ENCODE assay signal across 1 cellular context in the genomic region with DNA sequence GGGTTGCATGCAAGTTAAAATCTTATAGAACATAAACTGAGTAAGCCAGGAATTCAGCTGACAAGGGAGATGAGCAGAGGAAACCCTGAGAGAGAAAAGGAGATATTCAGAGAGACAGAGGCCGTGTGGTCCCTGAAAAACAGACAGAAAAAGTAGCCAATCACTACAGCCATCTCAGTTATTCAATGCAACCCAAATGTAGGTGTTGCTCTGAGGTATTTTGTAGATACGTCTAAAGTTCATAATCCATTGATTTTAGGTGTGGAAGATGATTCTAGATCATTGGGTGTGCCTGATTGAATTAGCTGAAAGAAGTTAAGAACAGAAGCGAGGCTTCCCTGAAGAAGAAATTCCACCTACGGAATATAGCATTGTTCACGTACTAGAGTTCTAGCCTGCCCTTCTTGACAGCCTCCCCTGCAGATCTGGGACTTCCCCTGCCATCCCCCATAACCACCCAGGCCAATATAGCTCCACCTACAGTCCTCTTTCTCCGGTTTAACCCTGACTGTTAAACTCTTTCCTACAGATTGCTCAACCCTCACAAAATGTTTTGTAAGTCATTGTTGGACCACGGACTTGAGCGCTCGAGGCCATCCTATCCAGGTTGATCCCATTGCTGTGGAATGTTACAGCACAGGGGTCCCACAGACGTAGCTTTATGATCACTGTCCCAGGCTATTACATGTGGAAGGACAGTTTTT.
TF ChIP-seq lines count a peak whose summit lies in the region.

No MANE protein-coding gene starts in this region.

TF ChIP-seq in H1, 55 proteins besides CTCF, POLR2A, EP300 and RAD21:
- TF ChIP-seq KDM5A (IDR thresholded peaks at IDR 0.05; ENCODE audit: low read length): no peak
- TF ChIP-seq CEBPB (IDR thresholded peaks at IDR 0.05; ENCODE audit: low read depth, low read length): peak; percentile 68; the same call in 1 of the 2 replicates
